ENCODE assay signal across 16 cellular contexts in genomic region chrX:14832591-14832990, GRCh38. TPM values are rescaled to one million over a fixed set of nuclear protein-coding genes. Genes with fewer than 3 reads are reported as not detected.
DNase-seq lines count a peak whose midpoint lies in the region; ATAC-seq and TF ChIP-seq lines count a peak whose summit lies in the region.
"Had no signal": no experiment of that assay in that cellular context is flagged by ENCODE, and none has a peak within 500 bp of the region (broad histone marks: within the 10 kb centered on the region; RNA-seq: fewer than 3 reads in every experiment).

No MANE protein-coding gene starts in this region.

- no TSS peak for BruUV-seq in IMR-90 (replicated peaks; lab: Mats Ljungman, UMichigan)

- TF ChIP-seq CTCF in IMR-90 (conservative IDR thresholded peaks at IDR 0.05; ENCODE audit: low read depth, low read length), result no peak
- TF ChIP-seq CTCF in osteoblast (IDR thresholded peaks at IDR 0.05; ENCODE audit: extremely low read depth, low read depth, low read length), result no peak
- no peak for TF ChIP-seq CTCF in CD4-positive, alpha-beta T cell (IDR thresholded peaks at IDR 0.05)

- peak overlapping the region; percentile 68; the same call in 1 of the 2 replicates for H3K18ac ChIP-seq in IMR-90 (ENCODE audit: low read depth, low read length)

- no peak overlapping the region for H3K56ac ChIP-seq in IMR-90 (ENCODE audit: extremely low read depth, insufficient read depth, low read length)

- 0 out of 2 replicates have a peak, but pooled peaks have one; percentile 14 for ATAC-seq in IMR-90 (ENCODE audit: low read depth)
- no peak for ATAC-seq in HG02885 (IDR thresholded peaks at IDR 0.05; ENCODE audit: poor library complexity, unreplicated experiment)
- ATAC-seq in CD4-positive, alpha-beta T cell (ENCODE audit: poor library complexity), result no peak
- ATAC-seq: Panc1 had no signal

- H3K4me2 ChIP-seq in IMR-90 (ENCODE audit: low read depth, low read length) (peak overlapping the region; percentile 63; the same call in 1 of the 2 replicates), osteoblast (ENCODE audit: insufficient read depth, low read length) (no peak overlapping the region)

- in situ Hi-C loops in IMR-90 (cut with MboI; ENCODE audit: low sequenced_read_pairs), result no loop called here

- peak overlapping the region; percentile 16 to 59; a peak in 2 of 4 replicates for H4K8ac ChIP-seq in IMR-90 (ENCODE audit: low read depth in 2 of 2, low read length in 2 of 2)

- H2AK9ac ChIP-seq in IMR-90 (replicated peaks; ENCODE audit: low read depth, low read length, poor library complexity), result no peak overlapping the region

- peak overlapping the region; percentile 80 for H2BK5ac ChIP-seq in IMR-90 (ENCODE audit: low read depth, low read length, poor library complexity, severe bottlenecking)

- dilution Hi-C loops in IMR-90 (cut with HindIII; ENCODE audit: low sequenced_read_pairs, unreplicated experiment), result no loop called here

- H3K36me3 Mint-ChIP-seq in CD4-positive, alpha-beta T cell (ENCODE audit: low read depth), result peaks cover 13% of the 10 kb centered on the region

- H2BK20ac ChIP-seq in IMR-90 (ENCODE audit: low read depth, low read length), result peak overlapping the region; percentile 30

- no peak overlapping the region; the same call in 2 of the 3 replicates for H2BK15ac ChIP-seq in IMR-90 (ENCODE audit: low read depth, low read length)

- H3K9me3 ChIP-seq in IMR-90 (ENCODE audit: control insufficient read depth, insufficient read depth, low read length) (no peaks in the 10 kb centered on the region), osteoblast (ENCODE audit: low read depth, low read length) (no peaks in the 10 kb centered on the region)
- H3K9me3 ChIP-seq in CD4-positive, alpha-beta T cell (ENCODE audit: control insufficient read depth, low read length), result no peaks in the 10 kb centered on the region
- H3K9me3 ChIP-seq: HAP-1 had no signal

- CTCF ChIA-PET in IMR-90 (lab: Yijun Ruan, JAX), result interaction anchor here (1.1 kb wide), 1 partner anchor 29 kb away, joined by 3 read pairs; no protein-coding TSS in a partner anchor
- CTCF ChIA-PET in CD4-positive, alpha-beta T cell (lab: Charles Lee), result no interaction called here

- peak overlapping the region; percentile 36 for H2BK120ac ChIP-seq in IMR-90 (ENCODE audit: low read depth, low read length)

- H3K27ac Mint-ChIP-seq in CD4-positive, alpha-beta T cell, result no peak overlapping the region

- H2AFZ ChIP-seq in IMR-90 (replicated peaks; ENCODE audit: low read length, poor library complexity) (no peak overlapping the region), osteoblast (ENCODE audit: low read length) (no peak overlapping the region)

- H3K36me3 ChIP-seq in IMR-90 (ENCODE audit: control insufficient read depth, insufficient read depth, low read length), result no peaks in the 10 kb centered on the region
- no peaks in the 10 kb centered on the region for H3K36me3 ChIP-seq in osteoblast (ENCODE audit: insufficient read depth, low read length)

- no peaks in the 10 kb centered on the region for H3K79me2 ChIP-seq in osteoblast (ENCODE audit: insufficient read depth, low read length)

- H4K20me1 ChIP-seq in IMR-90 (ENCODE audit: insufficient read depth, low read length) (no peaks in the 10 kb centered on the region), osteoblast (ENCODE audit: insufficient read depth, low read length) (no peaks in the 10 kb centered on the region)

- peak overlapping the region; percentile 83; the same call in 1 of the 2 replicates for H4K5ac ChIP-seq in IMR-90 (ENCODE audit: low read depth, low read length)

- peak overlapping the region; percentile 0; the same call in 1 of the 2 replicates for H3K4ac ChIP-seq in IMR-90 (ENCODE audit: low read depth, low read length)

- no peak overlapping the region for H3K4me3 Mint-ChIP-seq in CD4-positive, alpha-beta T cell

- POLR2A ChIA-PET in IMR-90 (lab: Charles Lee; ENCODE audit: unreplicated experiment), result no interaction called here
- POLR2A ChIA-PET in CD4-positive, alpha-beta T cell (lab: Charles Lee), result no interaction called here

- H3K9me3 Mint-ChIP-seq in CD4-positive, alpha-beta T cell, result peaks cover 3% of the 10 kb centered on the region

- no peak overlapping the region for H3K4me3 ChIP-seq in IMR-90 (ENCODE audit: insufficient read depth, low read depth, low read length)
- no peak overlapping the region for H3K4me3 ChIP-seq in osteoblast (ENCODE audit: insufficient read depth, low read length)
- H3K4me3 ChIP-seq: HAP-1 had no signal

- TF ChIP-seq POLR2A in IMR-90 (IDR thresholded peaks at IDR 0.05; ENCODE audit: low read depth, low read length), result no peak

- DNase-seq in Daoy (ENCODE audit: low read depth) (peak; percentile 3), IMR-90 (peak; percentile 27), dermis blood vessel endothelial cell (peak; percentile 1), osteoblast (ENCODE audit: insufficient read length, low spot score, missing footprints) (peak; percentile 11), NCI-H1694 (lab: John Stamatoyannopoulos, UW) (no peak), NCI-H526 treated with DMSO at 0.1 percent for 48 hours (lab: John Stamatoyannopoulos, UW) (no peak)
- no peak for DNase-seq in CD4-positive, alpha-beta T cell
- DNase-seq: KBM-7, NCI-H1092, NCI-H2171, NCI-H446 treated with DMSO at 0.1 percent for 48 hours, NCI-H82, Right ventricle myocardium superior had no signal

- no peaks in the 10 kb centered on the region for H3K27me3 Mint-ChIP-seq in CD4-positive, alpha-beta T cell

- H3K14ac ChIP-seq in IMR-90 (replicated peaks; ENCODE audit: low read depth, low read length), result 0 out of 2 replicates have a peak overlapping the region, but pooled peaks have one; percentile 3

- H3K27ac ChIP-seq in IMR-90 (ENCODE audit: insufficient read depth, low read length) (peak overlapping the region; percentile 23), osteoblast (ENCODE audit: low read depth, low read length) (no peak overlapping the region)
- H3K27ac ChIP-seq in CD4-positive, alpha-beta T cell (ENCODE audit: low read depth, low read length), result no peak overlapping the region

- TF ChIP-seq RAD21 in IMR-90 (IDR thresholded peaks at IDR 0.05; ENCODE audit: low read length), result no peak

- no peaks in the 10 kb centered on the region for H3K4me1 Mint-ChIP-seq in CD4-positive, alpha-beta T cell (ENCODE audit: low read depth)

- peak overlapping the region; percentile 3; the same call in 1 of the 2 replicates for H3K23ac ChIP-seq in IMR-90 (ENCODE audit: low read depth, low read length)

- no peaks in the 10 kb centered on the region for H3K27me3 ChIP-seq in IMR-90 (ENCODE audit: control insufficient read depth, insufficient read depth, low read length)
- no peaks in the 10 kb centered on the region for H3K27me3 ChIP-seq in osteoblast (ENCODE audit: insufficient read depth, low read length)
- H3K27me3 ChIP-seq in CD4-positive, alpha-beta T cell (ENCODE audit: control insufficient read depth, insufficient read depth, low read length), result no peaks in the 10 kb centered on the region

- H4K91ac ChIP-seq in IMR-90 (ENCODE audit: insufficient read depth, low read depth, low read length), result peak overlapping the region; percentile 35; the same call in 1 of the 2 replicates

- H2AK5ac ChIP-seq in IMR-90 (ENCODE audit: low read depth, low read length), result no peak overlapping the region

- intact Hi-C loops in IMR-90 (cut with micrococcal nuclease), result no loop called here
- intact Hi-C loops in CD4-positive, alpha-beta T cell (cut with DNase I, micrococcal nuclease), result no loop called here

- no peaks in the 10 kb centered on the region for H3K9me1 ChIP-seq in IMR-90 (ENCODE audit: insufficient read depth, low read length)

- no peaks in the 10 kb centered on the region for H3K79me1 ChIP-seq in IMR-90 (ENCODE audit: low read depth in 1 of 2, low read length in 2 of 2)

- peaks cover 3% of the 10 kb centered on the region for H3K4me1 ChIP-seq in IMR-90 (ENCODE audit: control insufficient read depth, insufficient read depth, low read length)
- no peaks in the 10 kb centered on the region for H3K4me1 ChIP-seq in osteoblast (ENCODE audit: insufficient read depth, low read length)
- H3K4me1 ChIP-seq: HAP-1 had no signal

- H3K9ac ChIP-seq in IMR-90 (ENCODE audit: low read depth, low read length), result no peak overlapping the region

TF ChIP-seq in IMR-90, 13 proteins besides CTCF, POLR2A, EP300 and RAD21:
- no peak for TF ChIP-seq MXI1 (IDR thresholded peaks at IDR 0.05; ENCODE audit: borderline replicate concordance, low read depth, low read length)
TF ChIP-seq in IMR-90: peak in this region for 0.

RNA-seq across cellular contexts. Expression of gene FANCB, which starts 40.3 kb away (rescaled TPM):
- 6.5 and 8.2 TPM in 2 replicates for total RNA-seq in Daoy (2014; rRNA removed; shearing (Covaris generic))
- total RNA-seq in IMR-90 (2012; rRNA removed), result 7.7 and 14.4 TPM in 2 replicates
- 1.6 and 2.5 TPM in 2 replicates for polyA plus RNA-seq in IMR-90 (2012; rRNA removed)
- polyA plus RNA-seq in IMR-90 (2012; cell fraction: cytosol; rRNA removed), result 0.05 and 0.18 TPM in 2 replicates
- polyA plus RNA-seq in IMR-90 (2012; cell fraction: nucleus; rRNA removed; ENCODE audit: low replicate concordance), result 0.24 and 2.6 TPM in 2 replicates
- total RNA-seq in dermis blood vessel endothelial cell, result 5.1 and 6.8 TPM in 2 replicates
- 3.6 and 3.8 TPM in 2 replicates for total RNA-seq in osteoblast
- total RNA-seq in CD4-positive, alpha-beta T cell, result 1 to 10 TPM; 1.5 to 1.6 TPM

RNA-seq across cellular contexts. Expression of gene MOSPD2, which starts 40.6 kb away (rescaled TPM):
- 7.8 and 9.9 TPM in 2 replicates for total RNA-seq in Daoy (2014; rRNA removed; shearing (Covaris generic))
- 22.2 and 27.8 TPM in 2 replicates for total RNA-seq in IMR-90 (2012; rRNA removed)
- 11.1 and 14.1 TPM in 2 replicates for polyA plus RNA-seq in IMR-90 (2012; rRNA removed)
- polyA plus RNA-seq in IMR-90 (2012; cell fraction: cytosol; rRNA removed), result 1.1 and 2.2 TPM in 2 replicates
- 2.0 and 32.7 TPM in 2 replicates for polyA plus RNA-seq in IMR-90 (2012; cell fraction: nucleus; rRNA removed; ENCODE audit: low replicate concordance)
- 18.8 and 23.7 TPM in 2 replicates for total RNA-seq in dermis blood vessel endothelial cell
- 23.3 and 29.0 TPM in 2 replicates for total RNA-seq in osteoblast
- 1 to 10 TPM; 6.4 to 6.8 TPM for total RNA-seq in CD4-positive, alpha-beta T cell

Comparison
In these comparisons a context has a peak if more than half of its experiments do, and no peak if none do; other contexts are left out.
1. DNase-seq: peak in Daoy (single experiment), IMR-90 (single experiment), dermis blood vessel endothelial cell (single experiment) and osteoblast (single experiment); none in NCI-H1694 (single experiment), NCI-H526 treated with DMSO at 0.1 percent for 48 hours (single experiment) and CD4-positive, alpha-beta T cell (0 of 10).